20 cellular contexts compared by ENCODE assay signal in genomic region chr21:46619846-46620245, GRCh38. TPM values are rescaled to one million over a fixed set of nuclear protein-coding genes. Genes with fewer than 3 reads are reported as not detected.
A peak's percentile ranks its signal among the peaks of the same experiment; 100 is the strongest.
DNase-seq lines count a peak whose midpoint lies in the region; ATAC-seq and TF ChIP-seq lines count a peak whose summit lies in the region.
"Had no signal": no experiment of that assay in that cellular context is flagged by ENCODE, and none has a peak within 500 bp of the region (broad histone marks: within the 10 kb centered on the region; RNA-seq: fewer than 3 reads in every experiment).

No MANE protein-coding gene starts in this region.

- H3K27ac ChIP-seq in naive thymus-derived CD4-positive, alpha-beta T cell (ENCODE audit: low read depth, low read length) = no peak overlapping the region
- no peak overlapping the region for H3K27ac ChIP-seq in Karpas-422 (ENCODE audit: low read length)
- H3K27ac ChIP-seq: psoas muscle had no signal

- H3K4me2 ChIP-seq in Karpas-422 (ENCODE audit: low read depth, low read length, poor library complexity, severe bottlenecking) = no peak overlapping the region

- peaks cover 80% of the 10 kb centered on the region for H3K4me1 Mint-ChIP-seq in activated naive CD8-positive, alpha-beta T cell (ENCODE audit: low read depth)
- peaks cover 35% of the 10 kb centered on the region for H3K4me1 Mint-ChIP-seq in activated naive CD8-positive, alpha-beta T cell treated with anti-CD3 and anti-CD28 coated beads, Interleukin-2, amount 50 U/mL, for 24 hours
- H3K4me1 Mint-ChIP-seq in chondrocyte (ENCODE audit: low read depth) = peaks cover 41% of the 10 kb centered on the region
- H3K4me1 Mint-ChIP-seq in naive thymus-derived CD4-positive, alpha-beta T cell = peaks cover 29 to 84% (median 74%) of the 10 kb centered on the region in 7 donors

- no peaks in the 10 kb centered on the region for H3K27me3 ChIP-seq in naive thymus-derived CD4-positive, alpha-beta T cell (ENCODE audit: control insufficient read depth in 2 of 2, insufficient read depth in 2 of 2, low read length in 2 of 2)
- H3K27me3 ChIP-seq in Karpas-422 (ENCODE audit: low read length) = no peaks in the 10 kb centered on the region

- H3K27ac Mint-ChIP-seq in activated naive CD8-positive, alpha-beta T cell = peak overlapping the region; percentile 3
- no peak overlapping the region for H3K27ac Mint-ChIP-seq in activated naive CD8-positive, alpha-beta T cell treated with anti-CD3 and anti-CD28 coated beads, Interleukin-2, amount 50 U/mL, for 24 hours
- H3K27ac Mint-ChIP-seq in chondrocyte (ENCODE audit: unreplicated experiment) = peak overlapping the region; percentile 93
- H3K27ac Mint-ChIP-seq in naive thymus-derived CD4-positive, alpha-beta T cell = peak overlapping the region in 6 of 9 donors; percentile 96 to 98 (median 97)
- H3K27ac Mint-ChIP-seq: activated T-cell treated with anti-CD3 and anti-CD28 coated beads, Interleukin-2, amount 50 U/mL, for 24 hours; B cell had no signal

- CTCF ChIA-PET in naive thymus-derived CD4-positive, alpha-beta T cell (lab: Charles Lee) = interaction anchor here (0.9 to 1.0 kb wide), 2 partner anchors 14 to 68 kb away, joined by 3 read pairs; no protein-coding TSS in a partner anchor

- H4K20me1 ChIP-seq in Karpas-422 (ENCODE audit: insufficient read depth, low read depth, low read length) = no peaks in the 10 kb centered on the region

- H3K9me3 Mint-ChIP-seq in activated naive CD8-positive, alpha-beta T cell (ENCODE audit: low read depth) = peaks cover 7% of the 10 kb centered on the region
- no peaks in the 10 kb centered on the region for H3K9me3 Mint-ChIP-seq in activated naive CD8-positive, alpha-beta T cell treated with anti-CD3 and anti-CD28 coated beads, Interleukin-2, amount 50 U/mL, for 24 hours
- peaks cover 23% of the 10 kb centered on the region for H3K9me3 Mint-ChIP-seq in chondrocyte (ENCODE audit: low read depth)
- H3K9me3 Mint-ChIP-seq in naive thymus-derived CD4-positive, alpha-beta T cell = peaks cover 0 to 7% (median 0%) of the 10 kb centered on the region in 11 donors
- H3K9me3 Mint-ChIP-seq: activated T-cell treated with anti-CD3 and anti-CD28 coated beads, Interleukin-2, amount 50 U/mL, for 24 hours had no signal

- H3K27me3 Mint-ChIP-seq in activated naive CD8-positive, alpha-beta T cell = no peaks in the 10 kb centered on the region
- no peaks in the 10 kb centered on the region for H3K27me3 Mint-ChIP-seq in activated naive CD8-positive, alpha-beta T cell treated with anti-CD3 and anti-CD28 coated beads, Interleukin-2, amount 50 U/mL, for 24 hours
- H3K27me3 Mint-ChIP-seq in chondrocyte (ENCODE audit: low read depth) = no peaks in the 10 kb centered on the region
- H3K27me3 Mint-ChIP-seq in naive thymus-derived CD4-positive, alpha-beta T cell = peaks cover 0 to 19% (median 0%) of the 10 kb centered on the region in 5 donors
- H3K27me3 Mint-ChIP-seq: activated T-cell treated with anti-CD3 and anti-CD28 coated beads, Interleukin-2, amount 50 U/mL, for 24 hours had no signal

- H3K9me3 ChIP-seq in naive thymus-derived CD4-positive, alpha-beta T cell (ENCODE audit: control insufficient read depth in 2 of 3, low read length in 3 of 3) = no peaks in the 10 kb centered on the region
- no peaks in the 10 kb centered on the region for H3K9me3 ChIP-seq in Karpas-422 (ENCODE audit: low read length)
- H3K9me3 ChIP-seq: psoas muscle had no signal

- POLR2A ChIA-PET in naive thymus-derived CD4-positive, alpha-beta T cell (lab: Charles Lee) = interaction anchor here (0.7 to 7.0 kb wide), 8 partner anchors 8 to 68 kb away, joined by 3 to 128 read pairs (median 9); partner anchors contain the start of gene PRMT2

- no peaks in the 10 kb centered on the region for H3K36me3 ChIP-seq in naive thymus-derived CD4-positive, alpha-beta T cell (ENCODE audit: control insufficient read depth in 2 of 3, insufficient read depth in 3 of 3, low read length in 3 of 3)
- no peaks in the 10 kb centered on the region for H3K36me3 ChIP-seq in Karpas-422 (ENCODE audit: insufficient read depth, low read length)

- peaks cover 35 to 46% of the 10 kb centered on the region in 2 donors for H3K4me1 ChIP-seq in naive thymus-derived CD4-positive, alpha-beta T cell (ENCODE audit: control insufficient read depth in 2 of 2, insufficient read depth in 2 of 2, low read length in 2 of 2)
- no peaks in the 10 kb centered on the region for H3K4me1 ChIP-seq in Karpas-422 (ENCODE audit: low read length)
- H3K4me1 ChIP-seq: psoas muscle had no signal

- no peaks in the 10 kb centered on the region for H3K9me2 ChIP-seq in Karpas-422 (replicated peaks; ENCODE audit: insufficient read depth, low read length)

- no peaks in the 10 kb centered on the region for H3K36me3 Mint-ChIP-seq in activated naive CD8-positive, alpha-beta T cell
- H3K36me3 Mint-ChIP-seq in activated naive CD8-positive, alpha-beta T cell treated with anti-CD3 and anti-CD28 coated beads, Interleukin-2, amount 50 U/mL, for 24 hours (ENCODE audit: low read depth) = no peaks in the 10 kb centered on the region
- peaks cover 2% of the 10 kb centered on the region for H3K36me3 Mint-ChIP-seq in chondrocyte (ENCODE audit: low read depth)
- peaks cover 0 to 6% (median 4%) of the 10 kb centered on the region in 5 donors for H3K36me3 Mint-ChIP-seq in naive thymus-derived CD4-positive, alpha-beta T cell

- H3K9ac ChIP-seq in Karpas-422 (ENCODE audit: low read length) = no peak overlapping the region

- no peak for TF ChIP-seq CTCF in chondrocyte (IDR thresholded peaks at IDR 0.05)

- no peak overlapping the region for H3K4me3 Mint-ChIP-seq in activated naive CD8-positive, alpha-beta T cell
- no peak overlapping the region for H3K4me3 Mint-ChIP-seq in activated naive CD8-positive, alpha-beta T cell treated with anti-CD3 and anti-CD28 coated beads, Interleukin-2, amount 50 U/mL, for 24 hours
- no peak overlapping the region for H3K4me3 Mint-ChIP-seq in chondrocyte (ENCODE audit: unreplicated experiment)
- peak overlapping the region in 2 of 10 donors; percentile 23 to 78 for H3K4me3 Mint-ChIP-seq in naive thymus-derived CD4-positive, alpha-beta T cell
- H3K4me3 Mint-ChIP-seq: activated T-cell treated with anti-CD3 and anti-CD28 coated beads, Interleukin-2, amount 50 U/mL, for 24 hours; B cell had no signal

- intact Hi-C loops in naive thymus-derived CD4-positive, alpha-beta T cell (cut with micrococcal nuclease) = no loop called here

- no peak for ATAC-seq in activated naive CD8-positive, alpha-beta T cell treated with anti-CD3 and anti-CD28 coated beads, Interleukin-2, amount 50 U/mL, for 24 hours
- ATAC-seq in naive thymus-derived CD4-positive, alpha-beta T cell = no peak
- ATAC-seq in HG02588 (IDR thresholded peaks at IDR 0.05; ENCODE audit: unreplicated experiment) (no peak), HG03378 (IDR thresholded peaks at IDR 0.05; ENCODE audit: unreplicated experiment) (no peak), GM19351 (IDR thresholded peaks at IDR 0.05; ENCODE audit: unreplicated experiment) (no peak)
- ATAC-seq: HCT116, left cardiac atrium, psoas muscle had no signal

- no peaks in the 10 kb centered on the region for H3K79me2 ChIP-seq in Karpas-422 (ENCODE audit: low read length)

- DNase-seq in activated naive CD8-positive, alpha-beta T cell treated with anti-CD3 and anti-CD28 coated beads, Interleukin-2, amount 50 U/mL, for 24 hours = no peak
- no peak for DNase-seq in chondrocyte (ENCODE audit: low spot score)
- DNase-seq in naive thymus-derived CD4-positive, alpha-beta T cell = no peak
- no peak for DNase-seq in Karpas-422
- DNase-seq: activated naive CD4-positive, alpha-beta T cell treated with Interleukin-2 at 50 U/mL for 16 hours; activated T-cell treated with anti-CD3 and anti-CD28 coated beads, Interleukin-2, amount 50 U/mL, for 24 hours; aorta; central memory CD4-positive, alpha-beta T cell; DMS79; KBM-7; left cardiac atrium; NCI-H1436; NCI-H69; psoas muscle had no signal

- H2AFZ ChIP-seq in Karpas-422 (ENCODE audit: low read length) = no peak overlapping the region

- no peak overlapping the region for H3K4me3 ChIP-seq in naive thymus-derived CD4-positive, alpha-beta T cell (ENCODE audit: low read length)
- H3K4me3 ChIP-seq in Karpas-422 (ENCODE audit: low read length) = no peak overlapping the region
- H3K4me3 ChIP-seq: psoas muscle had no signal

RNA-seq across cellular contexts. Expression of gene S100B, which starts 15.0 kb away (rescaled TPM):
- total RNA-seq in chondrocyte = 0.41 TPM in 1 of 3 replicates, not detected in the others
- 1 to 10 TPM in 1 of 5 experiments, under 1 TPM in 4; 0.27 to 2.3 (median 0.95) TPM for total RNA-seq in naive thymus-derived CD4-positive, alpha-beta T cell
- 1 to 10 TPM; 1.1 to 7.0 TPM for polyA plus RNA-seq in naive thymus-derived CD4-positive, alpha-beta T cell
- not detected in 2 replicates for total RNA-seq in Karpas-422 (2014; rRNA removed; shearing (Covaris generic); ENCODE audit: low replicate concordance)
- total RNA-seq: B cell had no signal

RNA-seq across cellular contexts. Expression of gene PRMT2, which starts 15.6 kb away (rescaled TPM):
- 122 to 129 TPM (median 128 TPM) in 3 replicates for total RNA-seq in chondrocyte
- 100 to 1,000 TPM; 125 to 268 (median 177) TPM for total RNA-seq in naive thymus-derived CD4-positive, alpha-beta T cell
- 100 to 1,000 TPM; 326 to 377 TPM for polyA plus RNA-seq in naive thymus-derived CD4-positive, alpha-beta T cell
- 62.0 and 99.3 TPM in 2 replicates for total RNA-seq in Karpas-422 (2014; rRNA removed; shearing (Covaris generic); ENCODE audit: low replicate concordance)
